Comparison of ENCODE assay signal across 1 cellular context in genomic region chr3:197561926-197562325, GRCh38.
TF ChIP-seq lines count a peak whose summit lies in the region.

No MANE protein-coding gene starts in this region.

TF ChIP-seq in GM12878, 131 proteins besides CTCF, POLR2A, EP300 and RAD21 (continued from another document and continues in another):
- TF ChIP-seq, protein P1, sequence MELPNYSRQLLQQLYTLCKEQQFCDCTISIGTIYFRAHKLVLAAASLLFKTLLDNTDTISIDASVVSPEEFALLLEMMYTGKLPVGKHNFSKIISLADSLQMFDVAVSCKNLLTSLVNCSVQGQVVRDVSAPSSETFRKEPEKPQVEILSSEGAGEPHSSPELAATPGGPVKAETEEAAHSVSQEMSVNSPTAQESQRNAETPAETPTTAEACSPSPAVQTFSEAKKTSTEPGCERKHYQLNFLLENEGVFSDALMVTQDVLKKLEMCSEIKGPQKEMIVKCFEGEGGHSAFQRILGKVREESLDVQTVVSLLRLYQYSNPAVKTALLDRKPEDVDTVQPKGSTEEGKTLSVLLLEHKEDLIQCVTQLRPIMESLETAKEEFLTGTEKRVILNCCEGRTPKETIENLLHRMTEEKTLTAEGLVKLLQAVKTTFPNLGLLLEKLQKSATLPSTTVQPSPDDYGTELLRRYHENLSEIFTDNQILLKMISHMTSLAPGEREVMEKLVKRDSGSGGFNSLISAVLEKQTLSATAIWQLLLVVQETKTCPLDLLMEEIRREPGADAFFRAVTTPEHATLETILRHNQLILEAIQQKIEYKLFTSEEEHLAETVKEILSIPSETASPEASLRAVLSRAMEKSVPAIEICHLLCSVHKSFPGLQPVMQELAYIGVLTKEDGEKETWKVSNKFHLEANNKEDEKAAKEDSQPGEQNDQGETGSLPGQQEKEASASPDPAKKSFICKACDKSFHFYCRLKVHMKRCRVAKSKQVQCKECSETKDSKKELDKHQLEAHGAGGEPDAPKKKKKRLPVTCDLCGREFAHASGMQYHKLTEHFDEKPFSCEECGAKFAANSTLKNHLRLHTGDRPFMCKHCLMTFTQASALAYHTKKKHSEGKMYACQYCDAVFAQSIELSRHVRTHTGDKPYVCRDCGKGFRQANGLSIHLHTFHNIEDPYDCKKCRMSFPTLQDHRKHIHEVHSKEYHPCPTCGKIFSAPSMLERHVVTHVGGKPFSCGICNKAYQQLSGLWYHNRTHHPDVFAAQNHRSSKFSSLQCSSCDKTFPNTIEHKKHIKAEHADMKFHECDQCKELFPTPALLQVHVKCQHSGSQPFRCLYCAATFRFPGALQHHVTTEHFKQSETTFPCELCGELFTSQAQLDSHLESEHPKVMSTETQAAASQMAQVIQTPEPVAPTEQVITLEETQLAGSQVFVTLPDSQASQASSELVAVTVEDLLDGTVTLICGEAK (IDR thresholded peaks at IDR 0.05; ENCODE audit: borderline replicate concordance) = no peak
- TF ChIP-seq GATAD2B (conservative IDR thresholded peaks at IDR 0.05; ENCODE audit: low read depth) = no peak
- no peak for TF ChIP-seq TCF7 (IDR thresholded peaks at IDR 0.05; ENCODE audit: borderline replicate concordance)
- TF ChIP-seq SIX5 (IDR thresholded peaks at IDR 0.05; ENCODE audit: low read depth, low read length, severe bottlenecking) = no peak
- no peak for TF ChIP-seq RCOR1 (conservative IDR thresholded peaks at IDR 0.05; ENCODE audit: low read depth, low read length)
- TF ChIP-seq HDAC2 (IDR thresholded peaks at IDR 0.05) = no peak
- peak; percentile 17 to 36; a peak in 2 of 4 replicates for TF ChIP-seq IKZF2 (IDR thresholded peaks at IDR 0.05)
- no peak for TF ChIP-seq NFIC (IDR thresholded peaks at IDR 0.05; ENCODE audit: low read depth, low read length)
- TF ChIP-seq, protein P2, sequence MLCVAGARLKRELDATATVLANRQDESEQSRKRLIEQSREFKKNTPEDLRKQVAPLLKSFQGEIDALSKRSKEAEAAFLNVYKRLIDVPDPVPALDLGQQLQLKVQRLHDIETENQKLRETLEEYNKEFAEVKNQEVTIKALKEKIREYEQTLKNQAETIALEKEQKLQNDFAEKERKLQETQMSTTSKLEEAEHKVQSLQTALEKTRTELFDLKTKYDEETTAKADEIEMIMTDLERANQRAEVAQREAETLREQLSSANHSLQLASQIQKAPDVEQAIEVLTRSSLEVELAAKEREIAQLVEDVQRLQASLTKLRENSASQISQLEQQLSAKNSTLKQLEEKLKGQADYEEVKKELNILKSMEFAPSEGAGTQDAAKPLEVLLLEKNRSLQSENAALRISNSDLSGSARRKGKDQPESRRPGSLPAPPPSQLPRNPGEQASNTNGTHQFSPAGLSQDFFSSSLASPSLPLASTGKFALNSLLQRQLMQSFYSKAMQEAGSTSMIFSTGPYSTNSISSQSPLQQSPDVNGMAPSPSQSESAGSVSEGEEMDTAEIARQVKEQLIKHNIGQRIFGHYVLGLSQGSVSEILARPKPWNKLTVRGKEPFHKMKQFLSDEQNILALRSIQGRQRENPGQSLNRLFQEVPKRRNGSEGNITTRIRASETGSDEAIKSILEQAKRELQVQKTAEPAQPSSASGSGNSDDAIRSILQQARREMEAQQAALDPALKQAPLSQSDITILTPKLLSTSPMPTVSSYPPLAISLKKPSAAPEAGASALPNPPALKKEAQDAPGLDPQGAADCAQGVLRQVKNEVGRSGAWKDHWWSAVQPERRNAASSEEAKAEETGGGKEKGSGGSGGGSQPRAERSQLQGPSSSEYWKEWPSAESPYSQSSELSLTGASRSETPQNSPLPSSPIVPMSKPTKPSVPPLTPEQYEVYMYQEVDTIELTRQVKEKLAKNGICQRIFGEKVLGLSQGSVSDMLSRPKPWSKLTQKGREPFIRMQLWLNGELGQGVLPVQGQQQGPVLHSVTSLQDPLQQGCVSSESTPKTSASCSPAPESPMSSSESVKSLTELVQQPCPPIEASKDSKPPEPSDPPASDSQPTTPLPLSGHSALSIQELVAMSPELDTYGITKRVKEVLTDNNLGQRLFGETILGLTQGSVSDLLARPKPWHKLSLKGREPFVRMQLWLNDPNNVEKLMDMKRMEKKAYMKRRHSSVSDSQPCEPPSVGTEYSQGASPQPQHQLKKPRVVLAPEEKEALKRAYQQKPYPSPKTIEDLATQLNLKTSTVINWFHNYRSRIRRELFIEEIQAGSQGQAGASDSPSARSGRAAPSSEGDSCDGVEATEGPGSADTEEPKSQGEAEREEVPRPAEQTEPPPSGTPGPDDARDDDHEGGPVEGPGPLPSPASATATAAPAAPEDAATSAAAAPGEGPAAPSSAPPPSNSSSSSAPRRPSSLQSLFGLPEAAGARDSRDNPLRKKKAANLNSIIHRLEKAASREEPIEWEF (IDR thresholded peaks at IDR 0.05; ENCODE audit: insufficient replicate concordance, low read depth, low read length) = no peak
- TF ChIP-seq, protein P3, sequence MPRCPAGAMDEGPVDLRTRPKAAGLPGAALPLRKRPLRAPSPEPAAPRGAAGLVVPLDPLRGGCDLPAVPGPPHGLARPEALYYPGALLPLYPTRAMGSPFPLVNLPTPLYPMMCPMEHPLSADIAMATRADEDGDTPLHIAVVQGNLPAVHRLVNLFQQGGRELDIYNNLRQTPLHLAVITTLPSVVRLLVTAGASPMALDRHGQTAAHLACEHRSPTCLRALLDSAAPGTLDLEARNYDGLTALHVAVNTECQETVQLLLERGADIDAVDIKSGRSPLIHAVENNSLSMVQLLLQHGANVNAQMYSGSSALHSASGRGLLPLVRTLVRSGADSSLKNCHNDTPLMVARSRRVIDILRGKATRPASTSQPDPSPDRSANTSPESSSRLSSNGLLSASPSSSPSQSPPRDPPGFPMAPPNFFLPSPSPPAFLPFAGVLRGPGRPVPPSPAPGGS (IDR thresholded peaks at IDR 0.05; ENCODE audit: borderline replicate concordance, insufficient read depth, low read depth, low read length, poor library complexity, severe bottlenecking) = no peak
- no peak for TF ChIP-seq CHD4 (IDR thresholded peaks at IDR 0.05)
- TF ChIP-seq YY1 (IDR thresholded peaks at IDR 0.05; ENCODE audit: low read depth, low read length) = peak; percentile 69
- TF ChIP-seq NR2C1 (IDR thresholded peaks at IDR 0.05) = peak; percentile 13; the same call in 1 of the 2 replicates
- TF ChIP-seq NR2F1 (conservative IDR thresholded peaks at IDR 0.05) = peak; percentile 84
- TF ChIP-seq, protein P4, sequence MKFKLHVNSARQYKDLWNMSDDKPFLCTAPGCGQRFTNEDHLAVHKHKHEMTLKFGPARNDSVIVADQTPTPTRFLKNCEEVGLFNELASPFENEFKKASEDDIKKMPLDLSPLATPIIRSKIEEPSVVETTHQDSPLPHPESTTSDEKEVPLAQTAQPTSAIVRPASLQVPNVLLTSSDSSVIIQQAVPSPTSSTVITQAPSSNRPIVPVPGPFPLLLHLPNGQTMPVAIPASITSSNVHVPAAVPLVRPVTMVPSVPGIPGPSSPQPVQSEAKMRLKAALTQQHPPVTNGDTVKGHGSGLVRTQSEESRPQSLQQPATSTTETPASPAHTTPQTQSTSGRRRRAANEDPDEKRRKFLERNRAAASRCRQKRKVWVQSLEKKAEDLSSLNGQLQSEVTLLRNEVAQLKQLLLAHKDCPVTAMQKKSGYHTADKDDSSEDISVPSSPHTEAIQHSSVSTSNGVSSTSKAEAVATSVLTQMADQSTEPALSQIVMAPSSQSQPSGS (IDR thresholded peaks at IDR 0.05; ENCODE audit: low read length) = no peak
- TF ChIP-seq CEBPB (IDR thresholded peaks at IDR 0.05; ENCODE audit: borderline replicate concordance in 1 of 2, low read depth in 2 of 2, low read length in 2 of 2) = no peak
- no peak for TF ChIP-seq SMAD5 (IDR thresholded peaks at IDR 0.05; ENCODE audit: low read depth)
- TF ChIP-seq JUND (IDR thresholded peaks at IDR 0.05; ENCODE audit: low read depth, low read length) = no peak
- no peak for TF ChIP-seq ZBED1 (IDR thresholded peaks at IDR 0.05; ENCODE audit: borderline replicate concordance)
- TF ChIP-seq USF2 (IDR thresholded peaks at IDR 0.05; ENCODE audit: borderline replicate concordance, low read depth, low read length) = no peak
- no peak for TF ChIP-seq ZNF207 (IDR thresholded peaks at IDR 0.05; ENCODE audit: borderline replicate concordance)
- no peak for TF ChIP-seq STAT3 (IDR thresholded peaks at IDR 0.05; ENCODE audit: low read depth, low read length)
- TF ChIP-seq BCLAF1 (IDR thresholded peaks at IDR 0.05) = no peak
- 0 out of 2 replicates have a peak, but pooled peaks have one; percentile 38 for TF ChIP-seq PML (IDR thresholded peaks at IDR 0.05; ENCODE audit: low read length)
- no peak for TF ChIP-seq SMC3 (IDR thresholded peaks at IDR 0.05; ENCODE audit: borderline replicate concordance, low read length)
- no peak for TF ChIP-seq TCF3 (IDR thresholded peaks at IDR 0.05; ENCODE audit: borderline replicate concordance, insufficient read depth, low read depth, low read length)
- peak; percentile 97 for TF ChIP-seq PAX5 (IDR thresholded peaks at IDR 0.05; ENCODE audit: borderline replicate concordance, low read depth, low read length)
- no peak for TF ChIP-seq BMI1 (IDR thresholded peaks at IDR 0.05; ENCODE audit: borderline replicate concordance)
- no peak for TF ChIP-seq ATF3 (IDR thresholded peaks at IDR 0.05; ENCODE audit: borderline replicate concordance, extremely low read depth, low read depth, low read length)
- TF ChIP-seq, protein P5, sequence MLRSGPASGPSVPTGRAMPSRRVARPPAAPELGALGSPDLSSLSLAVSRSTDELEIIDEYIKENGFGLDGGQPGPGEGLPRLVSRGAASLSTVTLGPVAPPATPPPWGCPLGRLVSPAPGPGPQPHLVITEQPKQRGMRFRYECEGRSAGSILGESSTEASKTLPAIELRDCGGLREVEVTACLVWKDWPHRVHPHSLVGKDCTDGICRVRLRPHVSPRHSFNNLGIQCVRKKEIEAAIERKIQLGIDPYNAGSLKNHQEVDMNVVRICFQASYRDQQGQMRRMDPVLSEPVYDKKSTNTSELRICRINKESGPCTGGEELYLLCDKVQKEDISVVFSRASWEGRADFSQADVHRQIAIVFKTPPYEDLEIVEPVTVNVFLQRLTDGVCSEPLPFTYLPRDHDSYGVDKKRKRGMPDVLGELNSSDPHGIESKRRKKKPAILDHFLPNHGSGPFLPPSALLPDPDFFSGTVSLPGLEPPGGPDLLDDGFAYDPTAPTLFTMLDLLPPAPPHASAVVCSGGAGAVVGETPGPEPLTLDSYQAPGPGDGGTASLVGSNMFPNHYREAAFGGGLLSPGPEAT (IDR thresholded peaks at IDR 0.05; ENCODE audit: low read depth) = no peak
- TF ChIP-seq IKZF1 (conservative IDR thresholded peaks at IDR 0.05) = no peak
- TF ChIP-seq CBX5 (IDR thresholded peaks at IDR 0.05; ENCODE audit: low read depth) = no peak
- no peak for TF ChIP-seq ZBTB4 (CRISPR knock-in tag; IDR thresholded peaks at IDR 0.05)
